Comparison of ENCODE assay signal across 10 cellular contexts in genomic region chr11:2143652-2144548, GRCh38. TPM values are rescaled to one million over a fixed set of nuclear protein-coding genes. Genes with fewer than 3 reads are reported as not detected.
DNase-seq lines count a peak whose midpoint lies in the region; ATAC-seq and TF ChIP-seq lines count a peak whose summit lies in the region.
"Had no signal": no experiment of that assay in that cellular context is flagged by ENCODE, and none has a peak within 500 bp of the region (broad histone marks: within the 10 kb centered on the region; RNA-seq: fewer than 3 reads in every experiment).

No MANE protein-coding gene starts in this region.

- no peak for TF ChIP-seq CTCF in brain microvascular endothelial cell (IDR thresholded peaks at IDR 0.05; ENCODE audit: low read depth, low read length, missing control alignments)
- no peak for TF ChIP-seq CTCF in uterus (IDR thresholded peaks at IDR 0.05)

- H3K4me3 Mint-ChIP-seq in activated naive CD4-positive, alpha-beta T cell treated with anti-CD3 and anti-CD28 coated beads for 36 hours: peak overlapping the region; percentile 50
- no peak overlapping the region for H3K4me3 Mint-ChIP-seq in activated naive CD4-positive, alpha-beta T cell treated with anti-CD3 and anti-CD28 coated beads, Interleukin-2, amount 10 ng/mL, durations not matched to agents 7 days and 5 days
- peak overlapping the region; percentile 41 for H3K4me3 Mint-ChIP-seq in T-helper 17 cell
- peak overlapping the region; percentile 67 to 75 for H3K4me3 Mint-ChIP-seq in stimulated activated naive B cell treated with anti-CD40 and anti-IgM and Interleukin-4, amounts not matched to agents 10 μg/mL and 1 μg/mL and 100 μg/mL, for 72 hours

- H3K36me3 ChIP-seq in brain microvascular endothelial cell (replicated peaks) (no peaks in the 10 kb centered on the region), uterus (no peaks in the 10 kb centered on the region)
- H3K36me3 ChIP-seq: upper lobe of right lung had no signal

- H3K4me3 ChIP-seq in brain microvascular endothelial cell (ENCODE audit: low read depth, low read length) (no peak overlapping the region), uterus (no peak overlapping the region)
- H3K4me3 ChIP-seq: upper lobe of right lung had no signal

- CTCF ChIA-PET in activated naive CD4-positive, alpha-beta T cell treated with anti-CD3 and anti-CD28 coated beads for 36 hours (lab: Charles Lee): interaction anchor here (4.2 kb wide), 1 partner anchor 107 kb away, joined by 16 read pairs; no protein-coding TSS in a partner anchor
- CTCF ChIA-PET in activated naive CD4-positive, alpha-beta T cell treated with anti-CD3 and anti-CD28 coated beads, Interleukin-2, amount 10 ng/mL, durations not matched to agents 7 days and 5 days (lab: Charles Lee): interaction anchor here (1.0 to 1.2 kb wide), 2 partner anchors 10 to 147 kb away, joined by 3 to 5 read pairs; no protein-coding TSS in a partner anchor

- H3K27me3 Mint-ChIP-seq in activated naive CD4-positive, alpha-beta T cell treated with anti-CD3 and anti-CD28 coated beads for 36 hours (ENCODE audit: low read depth): peaks cover 60% of the 10 kb centered on the region
- H3K27me3 Mint-ChIP-seq in activated naive CD4-positive, alpha-beta T cell treated with anti-CD3 and anti-CD28 coated beads, Interleukin-2, amount 10 ng/mL, durations not matched to agents 7 days and 5 days: peaks cover 98% of the 10 kb centered on the region
- H3K27me3 Mint-ChIP-seq in T-helper 17 cell: peaks cover 68% of the 10 kb centered on the region
- H3K27me3 Mint-ChIP-seq in stimulated activated naive B cell treated with anti-CD40 and anti-IgM and Interleukin-4, amounts not matched to agents 10 μg/mL and 1 μg/mL and 100 μg/mL, for 72 hours: peaks cover 47 to 86% of the 10 kb centered on the region in 2 donors

- H3K9me3 ChIP-seq in T-helper 17 cell (ENCODE audit: control insufficient read depth, low read length, poor library complexity, severe bottlenecking) (no peaks in the 10 kb centered on the region), uterus (no peaks in the 10 kb centered on the region)
- H3K9me3 ChIP-seq: upper lobe of right lung had no signal

- intact Hi-C loops in activated naive CD4-positive, alpha-beta T cell treated with anti-CD3 and anti-CD28 coated beads for 36 hours (cut with micrococcal nuclease): loop anchor here (1.0 to 10.0 kb wide), 7 partner anchors 52 to 848 kb away; partner anchors contain the start of genes DUSP8, LSP1 and NAP1L4
- intact Hi-C loops in uterus (cut with DNase I; ENCODE audit: low total_unique reads): no loop called here

- H3K27ac Mint-ChIP-seq in activated naive CD4-positive, alpha-beta T cell treated with anti-CD3 and anti-CD28 coated beads for 36 hours: no peak overlapping the region
- no peak overlapping the region for H3K27ac Mint-ChIP-seq in activated naive CD4-positive, alpha-beta T cell treated with anti-CD3 and anti-CD28 coated beads, Interleukin-2, amount 10 ng/mL, durations not matched to agents 7 days and 5 days
- H3K27ac Mint-ChIP-seq in T-helper 17 cell: no peak overlapping the region
- H3K27ac Mint-ChIP-seq in stimulated activated naive B cell treated with anti-CD40 and anti-IgM and Interleukin-4, amounts not matched to agents 10 μg/mL and 1 μg/mL and 100 μg/mL, for 72 hours: no peak overlapping the region
- H3K27ac Mint-ChIP-seq: CD14-positive monocyte had no signal

- no peaks in the 10 kb centered on the region for H3K9me3 Mint-ChIP-seq in activated naive CD4-positive, alpha-beta T cell treated with anti-CD3 and anti-CD28 coated beads for 36 hours
- H3K9me3 Mint-ChIP-seq in activated naive CD4-positive, alpha-beta T cell treated with anti-CD3 and anti-CD28 coated beads, Interleukin-2, amount 10 ng/mL, durations not matched to agents 7 days and 5 days: no peaks in the 10 kb centered on the region
- no peaks in the 10 kb centered on the region for H3K9me3 Mint-ChIP-seq in stimulated activated naive B cell treated with anti-CD40 and anti-IgM and Interleukin-4, amounts not matched to agents 10 μg/mL and 1 μg/mL and 100 μg/mL, for 72 hours

- DNase-seq in activated naive CD4-positive, alpha-beta T cell treated with anti-CD3 and anti-CD28 coated beads for 36 hours: peak; percentile 50
- DNase-seq in activated naive CD4-positive, alpha-beta T cell treated with anti-CD3 and anti-CD28 coated beads, Interleukin-2, amount 10 ng/mL, durations not matched to agents 7 days and 5 days: no peak
- DNase-seq in T-helper 17 cell (no peak), kidney tubule cell (ENCODE audit: low spot score) (peak; percentile 4), brain microvascular endothelial cell (no peak), uterus (no peak), NK-92 (lab: John Stamatoyannopoulos, UW; ENCODE audit: unreplicated experiment) (no peak)
- no peak for DNase-seq in stimulated activated naive B cell treated with anti-CD40 and anti-IgM and Interleukin-4, amounts not matched to agents 10 μg/mL and 1 μg/mL and 100 μg/mL, for 72 hours
- DNase-seq: upper lobe of right lung had no signal

- no peak for TF ChIP-seq POLR2A in uterus (IDR thresholded peaks at IDR 0.05)

- peaks cover 70% of the 10 kb centered on the region for H3K27me3 ChIP-seq in brain microvascular endothelial cell (replicated peaks)
- peaks cover 12 to 47% of the 10 kb centered on the region in 2 donors for H3K27me3 ChIP-seq in uterus

- peaks cover 31% of the 10 kb centered on the region for H3K4me1 Mint-ChIP-seq in activated naive CD4-positive, alpha-beta T cell treated with anti-CD3 and anti-CD28 coated beads for 36 hours (ENCODE audit: low read depth)
- peaks cover 5% of the 10 kb centered on the region for H3K4me1 Mint-ChIP-seq in activated naive CD4-positive, alpha-beta T cell treated with anti-CD3 and anti-CD28 coated beads, Interleukin-2, amount 10 ng/mL, durations not matched to agents 7 days and 5 days
- peaks cover 8% of the 10 kb centered on the region for H3K4me1 Mint-ChIP-seq in T-helper 17 cell
- peaks cover 20 to 45% of the 10 kb centered on the region in 2 donors for H3K4me1 Mint-ChIP-seq in stimulated activated naive B cell treated with anti-CD40 and anti-IgM and Interleukin-4, amounts not matched to agents 10 μg/mL and 1 μg/mL and 100 μg/mL, for 72 hours
- H3K4me1 Mint-ChIP-seq: CD14-positive monocyte had no signal

- no peak for ATAC-seq in T-helper 17 cell
- no peak for ATAC-seq in stimulated activated naive B cell treated with anti-CD40 and anti-IgM and Interleukin-4, amounts not matched to agents 10 μg/mL and 1 μg/mL and 100 μg/mL, for 72 hours (replicated peaks)
- ATAC-seq: upper lobe of right lung had no signal

- peaks cover 0 to 11% of the 10 kb centered on the region in 2 donors for H3K4me1 ChIP-seq in uterus
- H3K4me1 ChIP-seq: upper lobe of right lung had no signal

- no peaks in the 10 kb centered on the region for H3K36me3 Mint-ChIP-seq in activated naive CD4-positive, alpha-beta T cell treated with anti-CD3 and anti-CD28 coated beads for 36 hours (ENCODE audit: low read depth)
- H3K36me3 Mint-ChIP-seq in activated naive CD4-positive, alpha-beta T cell treated with anti-CD3 and anti-CD28 coated beads, Interleukin-2, amount 10 ng/mL, durations not matched to agents 7 days and 5 days: no peaks in the 10 kb centered on the region
- peaks cover 5% of the 10 kb centered on the region for H3K36me3 Mint-ChIP-seq in T-helper 17 cell (ENCODE audit: low read depth)
- H3K36me3 Mint-ChIP-seq in stimulated activated naive B cell treated with anti-CD40 and anti-IgM and Interleukin-4, amounts not matched to agents 10 μg/mL and 1 μg/mL and 100 μg/mL, for 72 hours: no peaks in the 10 kb centered on the region
- H3K36me3 Mint-ChIP-seq: CD14-positive monocyte had no signal

- in situ Hi-C loops in brain microvascular endothelial cell (cut with HindIII; ENCODE audit: low pct_ligation_motif_present, low sequenced_read_pairs): no loop called here

- H3K27ac ChIP-seq in brain microvascular endothelial cell: no peak overlapping the region
- H3K27ac ChIP-seq in uterus: no peak overlapping the region
- H3K27ac ChIP-seq: upper lobe of right lung had no signal

RNA-seq across cellular contexts. Expression of gene IGF2, which starts 4.7 kb away (rescaled TPM):
- total RNA-seq in activated naive CD4-positive, alpha-beta T cell treated with anti-CD3 and anti-CD28 coated beads for 36 hours: under 1 TPM; 0.21 to 0.37 TPM
- under 1 TPM; 0.21 to 0.77 TPM for total RNA-seq in T-helper 17 cell
- 100 to 1,000 TPM in 3 of 4 donors, 10 to 100 TPM in 1; 54.1 to 347 (median 188) TPM for total RNA-seq in uterus

RNA-seq across cellular contexts. Expression of gene INS, which starts 17.1 kb away (rescaled TPM):
- total RNA-seq in activated naive CD4-positive, alpha-beta T cell treated with anti-CD3 and anti-CD28 coated beads for 36 hours: not detected
- total RNA-seq in T-helper 17 cell: not detected
- total RNA-seq in uterus: not detected
- total RNA-seq: upper lobe of right lung had no signal

RNA-seq across cellular contexts. Expression of gene TH, which starts 27.7 kb away (rescaled TPM):
- not detected for total RNA-seq in activated naive CD4-positive, alpha-beta T cell treated with anti-CD3 and anti-CD28 coated beads for 36 hours
- total RNA-seq in T-helper 17 cell (not detected), uterus (1 to 10 TPM in 1 of 4 donors, under 1 TPM in 1, not detected in 2; 0.37 to 1.3 TPM)
- total RNA-seq: upper lobe of right lung had no signal

Comparison
In these comparisons a context has a peak if more than half of its experiments do, and no peak if none do; other contexts are left out.
1. DNase-seq: peak in activated naive CD4-positive, alpha-beta T cell treated with anti-CD3 and anti-CD28 coated beads for 36 hours (single experiment) and kidney tubule cell (single experiment); none in activated naive CD4-positive, alpha-beta T cell treated with anti-CD3 and anti-CD28 coated beads, Interleukin-2, amount 10 ng/mL, durations not matched to agents 7 days and 5 days (single experiment), T-helper 17 cell (0 of 3), stimulated activated naive B cell treated with anti-CD40 and anti-IgM and Interleukin-4, amounts not matched to agents 10 μg/mL and 1 μg/mL and 100 μg/mL, for 72 hours (single experiment), brain microvascular endothelial cell (single experiment), uterus (0 of 2) and NK-92 (single experiment).
2. RNA of gene IGF2, which starts 4.7 kb away (total RNA-seq): 54.1 to 347 TPM in uterus; 0.21 to 0.77 TPM in T-helper 17 cell and 0.21 to 0.37 TPM in activated naive CD4-positive, alpha-beta T cell treated with anti-CD3 and anti-CD28 coated beads for 36 hours; every median in the first group is over 10 times any median in the second.